ENCODE assay signal across 9 cellular contexts in the genomic region with DNA sequence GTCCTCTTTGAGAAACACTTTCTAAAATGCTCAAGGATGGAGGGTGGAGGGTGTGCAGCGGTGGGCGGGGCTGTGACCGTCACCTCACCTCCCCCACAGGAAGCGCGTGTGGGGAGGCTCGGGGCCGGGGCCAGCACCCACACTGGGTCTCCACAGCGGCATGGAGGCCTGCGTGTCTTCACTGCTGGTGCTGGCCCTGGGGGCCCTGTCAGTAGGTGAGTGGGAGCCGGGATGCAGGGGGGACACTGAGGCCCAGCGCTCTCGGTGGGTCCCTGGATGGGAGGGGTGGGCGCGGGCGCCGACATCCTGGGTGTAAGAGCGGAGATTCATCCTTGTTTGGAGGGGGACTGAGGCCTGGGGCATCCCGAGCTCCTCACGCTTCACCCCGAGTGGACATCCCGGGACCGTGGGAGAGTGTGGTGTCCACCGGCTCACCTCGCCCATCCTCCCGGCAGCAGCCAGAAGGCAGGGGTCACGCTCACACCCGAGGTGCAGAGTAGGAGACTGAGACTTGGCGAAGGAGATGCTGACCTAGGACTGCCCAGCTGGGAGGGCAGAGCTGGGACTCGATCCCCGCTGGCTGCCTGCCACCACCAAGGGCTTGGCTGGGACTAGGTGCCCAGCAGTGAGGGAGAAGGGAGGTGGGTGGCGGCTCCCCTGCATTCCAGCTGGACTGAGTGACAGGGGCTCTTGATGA. TPM values are rescaled to one million over a fixed set of nuclear protein-coding genes. Genes with fewer than 3 reads are reported as not detected.
DNase-seq lines count a peak whose midpoint lies in the region; ATAC-seq lines count a peak whose summit lies in the region.
"Had no signal": no experiment of that assay in that cellular context is flagged by ENCODE, and none has a peak within 500 bp of the region (broad histone marks: within the 10 kb centered on the region; RNA-seq: fewer than 3 reads in every experiment).

Gene GZMM (plus strand): TSS at position 142 of the 697 bp plus-strand sequence. CDS start 19 bp downstream, at position 161.

- ATAC-seq in left colon: peak; percentile 34
- no peak for ATAC-seq in HG03159 (IDR thresholded peaks at IDR 0.05; ENCODE audit: unreplicated experiment)

- intact Hi-C loops in left colon (cut with DNase I, micrococcal nuclease): no loop called here

- peak; percentile 38 for DNase-seq in NAMALWA (ENCODE audit: low spot score)
- peak; percentile 83 for DNase-seq in activated CD8-positive, alpha-beta memory T cell treated with anti-CD3 and anti-CD28 coated beads, Interleukin-2, amount 50 U/mL, for 48 hours
- no peak for DNase-seq in left colon
- DNase-seq in stimulated activated CD8-positive, alpha-beta memory T cell treated with anti-CD3 and anti-CD28 coated beads, Interleukin-2, amount 100 ng/mL, for 1 hour (ENCODE audit: low read depth in 2 of 2): peak; percentile 60 to 66
- no peak for DNase-seq in DMS153 (lab: John Stamatoyannopoulos, UW)
- no peak for DNase-seq in NCI-H774 (lab: John Stamatoyannopoulos, UW)
- DNase-seq in DMS153 treated with DMSO at 0.1 percent for 48 hours (lab: John Stamatoyannopoulos, UW; ENCODE audit: unreplicated experiment): no peak
- DNase-seq: RPMI8226 had no signal

RNA-seq across cellular contexts. Expression of gene GZMM, which starts in this region (rescaled TPM):
- under 1 TPM in 1 of 2 donors, not detected in 1; 0.67 TPM for total RNA-seq in left colon

Comparison
In these comparisons a context has a peak if more than half of its experiments do, and no peak if none do; other contexts are left out.
1. Peak in ATAC-seq in left colon; RNA of the gene not detected or under 1 TPM.
2. DNase-seq: peak in NAMALWA (single experiment), activated CD8-positive, alpha-beta memory T cell treated with anti-CD3 and anti-CD28 coated beads, Interleukin-2, amount 50 U/mL, for 48 hours (single experiment) and stimulated activated CD8-positive, alpha-beta memory T cell treated with anti-CD3 and anti-CD28 coated beads, Interleukin-2, amount 100 ng/mL, for 1 hour (2 of 2); none in left colon (0 of 2), DMS153 (single experiment), NCI-H774 (single experiment) and DMS153 treated with DMSO at 0.1 percent for 48 hours (single experiment).